ENCODE assay signal across 9 cellular contexts in the genomic region with DNA sequence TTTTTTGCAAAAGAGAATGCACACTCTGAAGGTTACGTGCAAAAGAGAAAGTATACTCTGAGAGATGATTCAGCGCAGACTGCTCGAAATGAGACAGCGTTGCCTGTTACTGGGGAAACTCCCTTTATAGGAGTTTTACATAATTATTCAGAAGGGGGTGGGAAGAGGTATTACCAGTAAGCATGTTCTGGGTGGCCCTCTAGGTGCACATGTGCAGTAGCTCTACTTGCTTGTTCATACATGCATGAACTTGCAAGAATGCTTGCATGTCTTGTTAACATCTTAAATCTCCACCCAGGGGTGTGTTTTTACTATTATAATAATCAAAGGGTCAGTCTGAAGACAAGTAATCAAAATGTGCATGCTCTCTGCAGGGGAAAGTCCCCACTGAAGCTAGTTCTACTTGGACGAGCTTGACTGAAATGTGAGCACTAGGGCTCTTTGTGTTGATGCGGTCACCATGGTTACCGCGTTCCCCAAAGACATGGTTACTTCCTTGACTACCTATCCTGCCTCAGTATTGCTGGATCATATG.
DNase-seq lines count a peak whose midpoint lies in the region; ATAC-seq and TF ChIP-seq lines count a peak whose summit lies in the region.
"Had no signal": no experiment of that assay in that cellular context is flagged by ENCODE, and none has a peak within 500 bp of the region (broad histone marks: within the 10 kb centered on the region; RNA-seq: fewer than 3 reads in every experiment).

No MANE protein-coding gene starts in this region.

- H2AFZ ChIP-seq in OCI-LY3 (ENCODE audit: low read depth, low read length), result no peak overlapping the region
- H2AFZ ChIP-seq: PC-9 had no signal

- no peaks in the 10 kb centered on the region for H3K79me2 ChIP-seq in OCI-LY3 (ENCODE audit: low read length)

- no peak for TF ChIP-seq CTCF in OCI-LY3 (IDR thresholded peaks at IDR 0.05; ENCODE audit: low read depth, low read length)
- no peak for TF ChIP-seq CTCF in thyroid gland (IDR thresholded peaks at IDR 0.05)
- TF ChIP-seq CTCF in colonic mucosa (IDR thresholded peaks at IDR 0.05), result no peak

- intact Hi-C loops in thyroid gland (cut with DNase I), result no loop called here
- intact Hi-C loops in colonic mucosa (cut with DNase I), result no loop called here

- H4K20me1 ChIP-seq in OCI-LY3 (ENCODE audit: insufficient read depth, low read length), result no peaks in the 10 kb centered on the region

- TF ChIP-seq POLR2A in thyroid gland (IDR thresholded peaks at IDR 0.05), result no peak

- H3K27ac ChIP-seq in OCI-LY3 (ENCODE audit: low read length) (peak overlapping the region; percentile 53), thyroid gland (no peak overlapping the region), colonic mucosa (no peak overlapping the region)
- H3K27ac ChIP-seq: gastrocnemius medialis, PC-9 had no signal

- no peaks in the 10 kb centered on the region for H3K9me3 ChIP-seq in OCI-LY3 (ENCODE audit: insufficient read depth, low read length)
- H3K9me3 ChIP-seq in thyroid gland, result no peaks in the 10 kb centered on the region
- no peaks in the 10 kb centered on the region for H3K9me3 ChIP-seq in colonic mucosa
- H3K9me3 ChIP-seq: gastrocnemius medialis had no signal

- peaks cover 18% of the 10 kb centered on the region for H3K4me1 ChIP-seq in OCI-LY3 (ENCODE audit: low read length)
- no peaks in the 10 kb centered on the region for H3K4me1 ChIP-seq in thyroid gland
- H3K4me1 ChIP-seq in colonic mucosa, result no peaks in the 10 kb centered on the region

- 72 to 79% methylated on average over 8 of the region's 8 CpGs for WGBS in thyroid gland, 2 donors

- H3K4me3 ChIP-seq in OCI-LY3 (ENCODE audit: low read length) (peak overlapping the region; percentile 75), thyroid gland (replicated peaks in 1 of 3) (no peak overlapping the region), colonic mucosa (no peak overlapping the region)
- H3K4me3 ChIP-seq: PC-9 had no signal

- peak; percentile 52 for DNase-seq in dedifferentiated amniotic fluid mesenchymal stem cell (ENCODE audit: extremely low spot score)
- peak; percentile 8 to 38 for DNase-seq in thyroid gland
- no peak for DNase-seq in colonic mucosa
- DNase-seq in UCSD-AML1 (lab: John Stamatoyannopoulos, UW; ENCODE audit: unreplicated experiment), result no peak

- no peak overlapping the region for H3K9ac ChIP-seq in OCI-LY3 (ENCODE audit: low read length)
- no peak overlapping the region for H3K9ac ChIP-seq in colonic mucosa (ENCODE audit: low read depth in 2 of 2, low read length in 2 of 2)

- no peaks in the 10 kb centered on the region for H3K36me3 ChIP-seq in OCI-LY3 (replicated peaks; ENCODE audit: low read depth, low read length)
- H3K36me3 ChIP-seq in thyroid gland, result no peaks in the 10 kb centered on the region
- H3K36me3 ChIP-seq in colonic mucosa, result no peaks in the 10 kb centered on the region
- H3K36me3 ChIP-seq: gastrocnemius medialis had no signal

- no peaks in the 10 kb centered on the region for H3K27me3 ChIP-seq in OCI-LY3 (ENCODE audit: low read depth, low read length)
- no peaks in the 10 kb centered on the region for H3K27me3 ChIP-seq in thyroid gland
- no peaks in the 10 kb centered on the region for H3K27me3 ChIP-seq in colonic mucosa
- H3K27me3 ChIP-seq: gastrocnemius medialis had no signal

- ATAC-seq in GM18907 (IDR thresholded peaks at IDR 0.05; ENCODE audit: unreplicated experiment) (peak; percentile 99), HG02840 (IDR thresholded peaks at IDR 0.05; ENCODE audit: low FRiP score, unreplicated experiment) (peak; percentile 99)
- ATAC-seq: gastrocnemius medialis had no signal

- peak overlapping the region; percentile 96 for H3K4me2 ChIP-seq in OCI-LY3 (ENCODE audit: low read length)
- H3K4me2 ChIP-seq: PC-9 had no signal

Comparison
In these comparisons a context has a peak if more than half of its experiments do, and no peak if none do; other contexts are left out.
1. DNase-seq: peak in dedifferentiated amniotic fluid mesenchymal stem cell (single experiment) and thyroid gland (2 of 2); none in colonic mucosa (single experiment) and UCSD-AML1 (single experiment).